Comparison of ENCODE assay signal across 11 cellular contexts in the genomic region with DNA sequence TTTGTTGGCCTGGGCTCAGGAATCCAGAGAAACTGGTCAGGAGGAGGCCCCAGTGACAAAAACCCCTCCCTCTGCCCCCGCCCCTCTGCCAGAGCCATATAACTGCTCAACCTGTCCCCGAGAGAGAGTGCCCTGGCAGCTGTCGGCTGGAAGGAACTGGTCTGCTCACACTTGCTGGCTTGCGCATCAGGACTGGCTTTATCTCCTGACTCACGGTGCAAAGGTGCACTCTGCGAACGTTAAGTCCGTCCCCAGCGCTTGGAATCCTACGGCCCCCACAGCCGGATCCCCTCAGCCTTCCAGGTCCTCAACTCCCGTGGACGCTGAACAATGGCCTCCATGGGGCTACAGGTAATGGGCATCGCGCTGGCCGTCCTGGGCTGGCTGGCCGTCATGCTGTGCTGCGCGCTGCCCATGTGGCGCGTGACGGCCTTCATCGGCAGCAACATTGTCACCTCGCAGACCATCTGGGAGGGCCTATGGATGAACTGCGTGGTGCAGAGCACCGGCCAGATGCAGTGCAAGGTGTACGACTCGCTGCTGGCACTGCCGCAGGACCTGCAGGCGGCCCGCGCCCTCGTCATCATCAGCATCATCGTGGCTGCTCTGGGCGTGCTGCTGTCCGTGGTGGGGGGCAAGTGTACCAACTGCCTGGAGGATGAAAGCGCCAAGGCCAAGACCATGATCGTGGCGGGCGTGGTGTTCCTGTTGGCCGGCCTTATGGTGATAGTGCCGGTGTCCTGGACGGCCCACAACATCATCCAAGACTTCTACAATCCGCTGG.
DNase-seq lines count a peak whose midpoint lies in the region; ATAC-seq, FAIRE-seq and TF ChIP-seq lines count a peak whose summit lies in the region.
"Had no signal": no experiment of that assay in that cellular context is flagged by ENCODE, and none has a peak within 500 bp of the region (broad histone marks: within the 10 kb centered on the region; RNA-seq: fewer than 3 reads in every experiment).

A gene with protein sequence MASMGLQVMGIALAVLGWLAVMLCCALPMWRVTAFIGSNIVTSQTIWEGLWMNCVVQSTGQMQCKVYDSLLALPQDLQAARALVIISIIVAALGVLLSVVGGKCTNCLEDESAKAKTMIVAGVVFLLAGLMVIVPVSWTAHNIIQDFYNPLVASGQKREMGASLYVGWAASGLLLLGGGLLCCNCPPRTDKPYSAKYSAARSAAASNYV (plus strand): TSS at position 125 of the 784 bp plus-strand sequence. CDS start 206 bp downstream, at position 331.

- DNase-seq in DMS53 treated with DMSO at 0.1 percent for 48 hours (lab: John Stamatoyannopoulos, UW; ENCODE audit: unreplicated experiment) (peak; percentile 94), NCI-H345 (lab: John Stamatoyannopoulos, UW) (peak; percentile 86), nephron progenitor cell (peak; percentile 64), D721Med (ENCODE audit: insufficient read length, low spot score) (no peak), NCI-H226 (no peak), cortex of kidney (lab: John Stamatoyannopoulos, UW) (no peak)
- DNase-seq: activated CD4-positive, alpha-beta T cell treated with anti-CD3 and anti-CD28 coated beads, Interleukin-2, amount 50 U/mL, for 48 hours; MM.1S had no signal

- peaks cover 73% of the 10 kb centered on the region for H3K4me1 Mint-ChIP-seq in nephron progenitor cell

- H3K9me3 ChIP-seq in endocrine pancreas (ENCODE audit: control insufficient read depth, low read length): no peaks in the 10 kb centered on the region

- H3K27ac Mint-ChIP-seq in nephron progenitor cell: peak within 1 kb of the TSS; percentile 90

- TF ChIP-seq CTCF in nephron progenitor cell (IDR thresholded peaks at IDR 0.05) (no peak), D721Med (IDR thresholded peaks at IDR 0.05; ENCODE audit: insufficient read depth, missing control alignments) (no peak)

- H3K36me3 Mint-ChIP-seq in nephron progenitor cell (ENCODE audit: low read depth): no peaks in the 10 kb centered on the region

- H3K27me3 ChIP-seq in endocrine pancreas (ENCODE audit: control insufficient read depth, insufficient read depth, low read length): no peaks in the 10 kb centered on the region

- no peak for FAIRE-seq in D721Med (lab: Jason Lieb, UNC)
- FAIRE-seq: G401.6 had no signal

- H3K4me3 Mint-ChIP-seq in nephron progenitor cell: peak within 1 kb of the TSS; percentile 71

- peaks cover 8% of the 10 kb centered on the region for H3K4me1 ChIP-seq in endocrine pancreas (ENCODE audit: control insufficient read depth, insufficient read depth, low read length)

- peaks cover 14% of the 10 kb centered on the region for H3K27me3 Mint-ChIP-seq in nephron progenitor cell (ENCODE audit: low read depth, poor library complexity)

- ATAC-seq in HG03469 (IDR thresholded peaks at IDR 0.05; ENCODE audit: unreplicated experiment): no peak

- H3K9ac ChIP-seq in endocrine pancreas (ENCODE audit: control insufficient read depth, insufficient read depth, low read length): peak within 1 kb of the TSS; percentile 93

- H3K9me3 Mint-ChIP-seq in nephron progenitor cell: peaks cover 4% of the 10 kb centered on the region

- peak within 1 kb of the TSS; percentile 27 for H3K4me3 ChIP-seq in endocrine pancreas (ENCODE audit: control insufficient read depth, insufficient read depth, low read length)

- no peaks in the 10 kb centered on the region for H3K36me3 ChIP-seq in endocrine pancreas (ENCODE audit: control insufficient read depth, insufficient read depth, low read length)

Comparison
In these comparisons a context has a peak if more than half of its experiments do, and no peak if none do; other contexts are left out.
1. DNase-seq: peak in DMS53 treated with DMSO at 0.1 percent for 48 hours (single experiment), NCI-H345 (single experiment) and nephron progenitor cell (single experiment); none in D721Med (single experiment), NCI-H226 (single experiment) and cortex of kidney (single experiment).